5 cellular contexts compared by ENCODE assay signal in genomic region chr18:4836146-4836545, GRCh38.
"Had no signal": no experiment of that assay in that cellular context is flagged by ENCODE, and none has a peak within 500 bp of the region (broad histone marks: within the 10 kb centered on the region; RNA-seq: fewer than 3 reads in every experiment).

No MANE protein-coding gene starts in this region.

- ATAC-seq: GM23338, K562 had no signal

- DNase-seq: H9, HCEC 1CT, IMR-90 had no signal

- H3K4me3 ChIP-seq: GM23338, K562 had no signal
